Comparison of ENCODE assay signal across 8 cellular contexts in genomic region chr14:34981743-34982420, GRCh38. TPM values are rescaled to one million over a fixed set of nuclear protein-coding genes. Genes with fewer than 3 reads are reported as not detected.
DNase-seq lines count a peak whose midpoint lies in the region; ATAC-seq and TF ChIP-seq lines count a peak whose summit lies in the region.

No MANE protein-coding gene starts in this region.

- H3K36me3 Mint-ChIP-seq in activated T-cell treated with anti-CD3 and anti-CD28 coated beads, Interleukin-2, amount 50 U/mL, for 4 hours (ENCODE audit: insufficient read depth): peaks cover 14% of the 10 kb centered on the region

- peak overlapping the region; percentile 69 for H3K4me3 ChIP-seq in H7 (ENCODE audit: insufficient read depth, low read depth, low read length)
- peak overlapping the region; percentile 83 for H3K4me3 ChIP-seq in psoas muscle

- TF ChIP-seq CTCF in GM10266 (IDR thresholded peaks at IDR 0.05; ENCODE audit: control insufficient read depth, insufficient read depth, low read depth, missing control alignments) (peak; percentile 18), psoas muscle (IDR thresholded peaks at IDR 0.05) (peak; percentile 15)

- H3K27me3 ChIP-seq in H7 (ENCODE audit: control insufficient read depth, insufficient read depth, low read length) (no peaks in the 10 kb centered on the region), psoas muscle (ENCODE audit: insufficient read depth in 3 of 3, low read length in 2 of 3) (no peaks in the 10 kb centered on the region)

- H3K9me3 ChIP-seq in psoas muscle: no peaks in the 10 kb centered on the region

- peaks cover 7% of the 10 kb centered on the region for H3K4me1 Mint-ChIP-seq in activated T-cell treated with anti-CD3 and anti-CD28 coated beads, Interleukin-2, amount 50 U/mL, for 4 hours (ENCODE audit: low read depth)

- no peaks in the 10 kb centered on the region for H3K27me3 Mint-ChIP-seq in activated T-cell treated with anti-CD3 and anti-CD28 coated beads, Interleukin-2, amount 50 U/mL, for 4 hours (ENCODE audit: low read depth)

- H3K4me3 Mint-ChIP-seq in activated T-cell treated with anti-CD3 and anti-CD28 coated beads, Interleukin-2, amount 50 U/mL, for 4 hours: no peak overlapping the region

- H3K36me3 ChIP-seq in H7 (replicated peaks; ENCODE audit: control insufficient read depth, insufficient read depth, low read length) (no peaks in the 10 kb centered on the region), psoas muscle (ENCODE audit: insufficient read depth in 1 of 2, low read depth in 1 of 2) (no peaks in the 10 kb centered on the region)

- H3K9me3 Mint-ChIP-seq in activated T-cell treated with anti-CD3 and anti-CD28 coated beads, Interleukin-2, amount 50 U/mL, for 4 hours: no peaks in the 10 kb centered on the region

- peak; percentile 2 to 7 for ATAC-seq in activated T-cell treated with anti-CD3 and anti-CD28 coated beads, Interleukin-2, amount 50 U/mL, for 4 hours
- ATAC-seq in psoas muscle (peak in 1 of 4 donors; percentile 19), HG03378 (IDR thresholded peaks at IDR 0.05; ENCODE audit: unreplicated experiment) (no peak)

- DNase-seq in GM10266 (ENCODE audit: extremely low spot score): no peak
- peak; percentile 30 for DNase-seq in H7
- peak; percentile 55 to 76 for DNase-seq in NCI-H446 (lab: John Stamatoyannopoulos, UW)
- DNase-seq in activated T-cell treated with anti-CD3 and anti-CD28 coated beads, Interleukin-2, amount 50 U/mL, for 4 hours: peak; percentile 12
- DNase-seq in germinal center (ENCODE audit: low spot score): peak; percentile 10
- no peak for DNase-seq in psoas muscle
- DNase-seq in OCI-M1 (lab: John Stamatoyannopoulos, UW): no peak

- H3K27ac ChIP-seq in psoas muscle: peak overlapping the region; percentile 99

- 0 to 1% (median 1%) methylated on average over 17 of the region's 17 CpGs for WGBS in psoas muscle, 3 donors

- intact Hi-C loops in psoas muscle (cut with DNase I): loop anchor here (2.0 to 5.0 kb wide), 4 partner anchors 65 to 109 kb away; partner anchors contain the start of genes FAM177A1 (in 2 of the 2) and BAZ1A (in 1 of the 2)

- peaks cover 32% of the 10 kb centered on the region for H3K4me1 ChIP-seq in psoas muscle

RNA-seq across cellular contexts. Expression of gene SRP54, which starts 0.9 kb away (rescaled TPM):
- total RNA-seq in H7 (2014; rRNA removed; shearing (Covaris generic)): 55.8 and 76.6 TPM in 2 replicates
- 10 to 100 TPM; 63.2 to 85.4 (median 74.5) TPM for total RNA-seq in activated T-cell treated with anti-CD3 and anti-CD28 coated beads, Interleukin-2, amount 50 U/mL, for 4 hours
- 10 to 100 TPM; 30.6 to 39.6 (median 34.6) TPM for total RNA-seq in psoas muscle
- polyA plus RNA-seq in psoas muscle: 10 to 100 TPM; 27.9 to 51.2 (median 44.1) TPM

Comparison
In these comparisons a context has a peak if more than half of its experiments do, and no peak if none do; other contexts are left out.
1. DNase-seq: peak in H7 (single experiment), NCI-H446 (2 of 2), activated T-cell treated with anti-CD3 and anti-CD28 coated beads, Interleukin-2, amount 50 U/mL, for 4 hours (single experiment) and germinal center (single experiment); none in GM10266 (single experiment), psoas muscle (0 of 2) and OCI-M1 (single experiment).